13 cellular contexts compared by ENCODE assay signal in genomic region chr17:55660171-55660886, GRCh38.
A peak's percentile ranks its signal among the peaks of the same experiment; 100 is the strongest.
DNase-seq lines count a peak whose midpoint lies in the region; ATAC-seq and TF ChIP-seq lines count a peak whose summit lies in the region.
"Had no signal": no experiment of that assay in that cellular context is flagged by ENCODE, and none has a peak within 500 bp of the region (broad histone marks: within the 10 kb centered on the region; RNA-seq: fewer than 3 reads in every experiment).

No MANE protein-coding gene starts in this region.

- DNase-seq in COLO829 (ENCODE audit: low spot score), result peak; percentile 25
- peak; percentile 28 for DNase-seq in NOMO-1 treated with dmso at 0.1 percent for 144 hours (lab: John Stamatoyannopoulos, UW; ENCODE audit: unreplicated experiment)
- DNase-seq in fibroblast of peridontal ligament (ENCODE audit: extremely low read depth), result peak; percentile 34
- no peak for DNase-seq in sciatic nerve (ENCODE audit: low spot score)
- DNase-seq in progenitor cell of endocrine pancreas (ENCODE audit: low spot score, unreplicated experiment), result no peak
- DNase-seq in NCI-H510A treated with DMSO at 0.1 percent for 48 hours (lab: John Stamatoyannopoulos, UW), result no peak
- no peak for DNase-seq in GM20000 (ENCODE audit: low spot score)
- DNase-seq: amygdala; CD4-positive, CD25-positive, alpha-beta regulatory T cell; HCEC 1CT; occipital lobe; thyroid gland had no signal

- H3K27me3 Mint-ChIP-seq in progenitor cell of endocrine pancreas, result peaks cover 5% of the 10 kb centered on the region

- H3K4me3 Mint-ChIP-seq in progenitor cell of endocrine pancreas (ENCODE audit: low read depth), result no peak overlapping the region
- H3K4me3 Mint-ChIP-seq: CD4-positive, CD25-positive, alpha-beta regulatory T cell had no signal

- H3K9me3 Mint-ChIP-seq in progenitor cell of endocrine pancreas (ENCODE audit: low read depth), result peaks cover 3% of the 10 kb centered on the region
- H3K9me3 Mint-ChIP-seq: CD4-positive, CD25-positive, alpha-beta regulatory T cell had no signal

- no peak overlapping the region for H3K27ac Mint-ChIP-seq in progenitor cell of endocrine pancreas
- H3K27ac Mint-ChIP-seq: CD4-positive, CD25-positive, alpha-beta regulatory T cell had no signal

- ATAC-seq in sciatic nerve (peak; percentile 89), GM21367 (IDR thresholded peaks at IDR 0.05; ENCODE audit: unreplicated experiment) (no peak)

- H3K4me1 Mint-ChIP-seq in progenitor cell of endocrine pancreas (ENCODE audit: low read depth), result peaks cover 14% of the 10 kb centered on the region
- H3K4me1 Mint-ChIP-seq: CD4-positive, CD25-positive, alpha-beta regulatory T cell had no signal

- intact Hi-C loops in sciatic nerve (cut with DNase I), result no loop called here

- no peaks in the 10 kb centered on the region for H3K36me3 Mint-ChIP-seq in progenitor cell of endocrine pancreas (ENCODE audit: insufficient read depth)
- H3K36me3 Mint-ChIP-seq: CD4-positive, CD25-positive, alpha-beta regulatory T cell had no signal

- TF ChIP-seq CTCF in progenitor cell of endocrine pancreas (IDR thresholded peaks at IDR 0.05; ENCODE audit: unreplicated experiment) (no peak), GM20000 (IDR thresholded peaks at IDR 0.05; ENCODE audit: extremely low read depth, missing control alignments) (no peak)

Comparison
In these comparisons a context has a peak if more than half of its experiments do, and no peak if none do; other contexts are left out.
1. DNase-seq: peak in COLO829 (single experiment), NOMO-1 treated with dmso at 0.1 percent for 144 hours (single experiment) and fibroblast of peridontal ligament (single experiment); none in sciatic nerve (single experiment), progenitor cell of endocrine pancreas (single experiment), NCI-H510A treated with DMSO at 0.1 percent for 48 hours (single experiment) and GM20000 (single experiment).